Comparison of ENCODE assay signal across 20 cellular contexts in genomic region chr2:106117347-106117746, GRCh38.
DNase-seq lines count a peak whose midpoint lies in the region; ATAC-seq, FAIRE-seq and TF ChIP-seq lines count a peak whose summit lies in the region.
"Had no signal": no experiment of that assay in that cellular context is flagged by ENCODE, and none has a peak within 500 bp of the region (broad histone marks: within the 10 kb centered on the region; RNA-seq: fewer than 3 reads in every experiment).

No MANE protein-coding gene starts in this region.

- H2AFZ ChIP-seq in mammary epithelial cell (ENCODE audit: low read depth, low read length), result no peak overlapping the region

- in situ Hi-C loops in mammary epithelial cell (cut with MboI; ENCODE audit: low sequenced_read_pairs in 2 of 2), result loop anchor here in 1 of 2 donors (25.0 kb wide), 2 partner anchors 345 to 420 kb away; partner anchors contain the start of gene RGPD3

- H3K4me3 Mint-ChIP-seq in CD4-positive, CD25-positive, alpha-beta regulatory T cell, result no peak overlapping the region
- no peak overlapping the region for H3K4me3 Mint-ChIP-seq in CD8-positive, alpha-beta T cell
- H3K4me3 Mint-ChIP-seq: B cell had no signal

- no peak for TF ChIP-seq POLR2A in H54 (IDR thresholded peaks at IDR 0.05; ENCODE audit: low read depth, low read length)

- TF ChIP-seq CTCF in psoas muscle (IDR thresholded peaks at IDR 0.05) (no peak), mammary epithelial cell (conservative IDR thresholded peaks at IDR 0.05 in 1 of 2, IDR thresholded peaks at IDR 0.05 in 1 of 2; ENCODE audit: extremely low read depth in 1 of 2, insufficient read depth in 1 of 2, low read depth in 1 of 2, low read length in 2 of 2) (no peak)
- no peak for TF ChIP-seq CTCF in CD8-positive, alpha-beta T cell (IDR thresholded peaks at IDR 0.05)

- H3K79me2 ChIP-seq in mammary epithelial cell (ENCODE audit: insufficient read depth, low read length), result no peaks in the 10 kb centered on the region

- H3K9ac ChIP-seq in mammary epithelial cell (ENCODE audit: insufficient read depth, low read length), result no peak overlapping the region

- POLR2A ChIA-PET in CD8-positive, alpha-beta T cell (lab: Charles Lee), result no interaction called here

- dilution Hi-C loops in mammary epithelial cell (cut with HindIII; ENCODE audit: low sequenced_read_pairs), result loop anchor here (25.0 kb wide), 2 partner anchors 245 to 420 kb away; no protein-coding TSS in a partner anchor

- H3K4me1 ChIP-seq in CD4-positive, CD25-positive, alpha-beta regulatory T cell (ENCODE audit: control insufficient read depth, insufficient read depth, low read length, poor library complexity, severe bottlenecking), result peaks cover 7% of the 10 kb centered on the region
- H3K4me1 ChIP-seq in psoas muscle, result peaks cover 29% of the 10 kb centered on the region
- no peaks in the 10 kb centered on the region for H3K4me1 ChIP-seq in CD8-positive, alpha-beta T cell (ENCODE audit: insufficient read depth, low read length)
- peaks cover 14% of the 10 kb centered on the region for H3K4me1 ChIP-seq in mammary epithelial cell (ENCODE audit: insufficient read depth, low read length)

- H3K4me2 ChIP-seq in mammary epithelial cell (ENCODE audit: insufficient read depth, low read depth, low read length), result no peak overlapping the region

- no peak overlapping the region for H3K4me3 ChIP-seq in CD4-positive, CD25-positive, alpha-beta regulatory T cell (ENCODE audit: low read depth, low read length)
- H3K4me3 ChIP-seq in psoas muscle (peak overlapping the region; percentile 12), mammary epithelial cell (replicated peaks in 1 of 3; ENCODE audit: insufficient read depth in 1 of 3, low read depth in 2 of 3, low read length in 3 of 3) (no peak overlapping the region)
- H3K4me3 ChIP-seq in CD8-positive, alpha-beta T cell (ENCODE audit: low read depth, low read length), result no peak overlapping the region

- peaks cover 6 to 37% (median 17%) of the 10 kb centered on the region in 4 donors for H3K4me1 Mint-ChIP-seq in CD4-positive, CD25-positive, alpha-beta regulatory T cell
- H3K4me1 Mint-ChIP-seq in CD8-positive, alpha-beta T cell (ENCODE audit: low read depth), result peaks cover 13% of the 10 kb centered on the region

- no peaks in the 10 kb centered on the region for H3K27me3 Mint-ChIP-seq in CD4-positive, CD25-positive, alpha-beta regulatory T cell
- H3K27me3 Mint-ChIP-seq in CD8-positive, alpha-beta T cell (ENCODE audit: low read depth), result no peaks in the 10 kb centered on the region
- H3K27me3 Mint-ChIP-seq: B cell had no signal

- BruUV-seq in mammary epithelial cell (replicated peaks; lab: Mats Ljungman, UMichigan), result no TSS peak

- H3K27me3 ChIP-seq in CD4-positive, CD25-positive, alpha-beta regulatory T cell (ENCODE audit: control insufficient read depth, insufficient read depth, low read length), result no peaks in the 10 kb centered on the region
- H3K27me3 ChIP-seq in psoas muscle (ENCODE audit: insufficient read depth in 3 of 3, low read length in 2 of 3), result no peaks in the 10 kb centered on the region
- no peaks in the 10 kb centered on the region for H3K27me3 ChIP-seq in CD8-positive, alpha-beta T cell (ENCODE audit: insufficient read depth, low read length)
- H3K27me3 ChIP-seq in mammary epithelial cell (ENCODE audit: insufficient read depth, low read length), result no peaks in the 10 kb centered on the region

- no peaks in the 10 kb centered on the region for H3K9me3 ChIP-seq in CD4-positive, CD25-positive, alpha-beta regulatory T cell (ENCODE audit: control insufficient read depth in 2 of 2, low read length in 2 of 2)
- H3K9me3 ChIP-seq in psoas muscle, result no peaks in the 10 kb centered on the region
- no peaks in the 10 kb centered on the region for H3K9me3 ChIP-seq in CD8-positive, alpha-beta T cell (ENCODE audit: low read length)
- no peaks in the 10 kb centered on the region for H3K9me3 ChIP-seq in mammary epithelial cell (replicated peaks; ENCODE audit: insufficient read depth, low read length)

- H3K36me3 Mint-ChIP-seq in CD4-positive, CD25-positive, alpha-beta regulatory T cell, result peaks cover 35% of the 10 kb centered on the region
- peaks cover 93% of the 10 kb centered on the region for H3K36me3 Mint-ChIP-seq in CD8-positive, alpha-beta T cell

- DNase-seq in CD4-positive, CD25-positive, alpha-beta regulatory T cell, result no peak
- DNase-seq in cerebellum (ENCODE audit: low spot score) (peak; percentile 31), left ventricle myocardium superior (no peak), psoas muscle (no peak), H54 (ENCODE audit: insufficient read length, low spot score) (no peak), medulla oblongata (ENCODE audit: extremely low spot score) (no peak), mammary epithelial cell (no peak)
- no peak for DNase-seq in CD8-positive, alpha-beta T cell
- DNase-seq: DMS53, H7, IMR-90, NCI-H1417, NCI-H187, NCI-H2227 treated with DMSO at 0.1 percent for 48 hours, NCI-H510A treated with DMSO at 0.1 percent for 48 hours, NCI-H774, OCI-M1, SIG-M5 had no signal

- no peaks in the 10 kb centered on the region for H4K20me1 ChIP-seq in mammary epithelial cell (ENCODE audit: insufficient read depth, low read length)

- no peak for FAIRE-seq in H54 (lab: Jason Lieb, UNC)
- FAIRE-seq: HTR-8/SVneo had no signal

- no peak overlapping the region for H3K27ac ChIP-seq in CD4-positive, CD25-positive, alpha-beta regulatory T cell (ENCODE audit: insufficient read depth, low read length, poor library complexity, severe bottlenecking)
- H3K27ac ChIP-seq in psoas muscle (peak overlapping the region; percentile 90), mammary epithelial cell (ENCODE audit: insufficient read depth, low read depth, low read length) (no peak overlapping the region)
- H3K27ac ChIP-seq in CD8-positive, alpha-beta T cell (ENCODE audit: low read depth, low read length), result no peak overlapping the region

- H3K9me3 Mint-ChIP-seq in CD4-positive, CD25-positive, alpha-beta regulatory T cell, result no peaks in the 10 kb centered on the region
- no peaks in the 10 kb centered on the region for H3K9me3 Mint-ChIP-seq in CD8-positive, alpha-beta T cell

- WGBS in psoas muscle, 3 donors, result 20 to 45% (median 41%) methylated on average over 5 of the region's 5 CpGs
- WGBS in mammary epithelial cell (ENCODE audit: low coverage, missing lambda C conversion rate), result 100% methylated on average over 5 of the region's 5 CpGs

- peak overlapping the region in 2 of 3 donors; percentile 31 to 72 for H3K27ac Mint-ChIP-seq in CD4-positive, CD25-positive, alpha-beta regulatory T cell
- no peak overlapping the region for H3K27ac Mint-ChIP-seq in CD8-positive, alpha-beta T cell
- H3K27ac Mint-ChIP-seq: B cell had no signal

- no peak for ATAC-seq in CD4-positive, CD25-positive, alpha-beta regulatory T cell (ENCODE audit: low read depth in 2 of 2)
- peak; percentile 93 for ATAC-seq in left ventricle myocardium superior
- ATAC-seq in psoas muscle, result peak; percentile 91 to 98 (median 95)
- no peak for ATAC-seq in CD8-positive, alpha-beta T cell

- H3K36me3 ChIP-seq in CD4-positive, CD25-positive, alpha-beta regulatory T cell (ENCODE audit: control insufficient read depth, insufficient read depth, low read length), result peaks cover 95% of the 10 kb centered on the region
- H3K36me3 ChIP-seq in psoas muscle (ENCODE audit: insufficient read depth in 1 of 2, low read depth in 1 of 2) (peaks cover 0 to 23% of the 10 kb centered on the region in 2 donors), mammary epithelial cell (ENCODE audit: insufficient read depth, low read length) (peaks cover 4% of the 10 kb centered on the region)
- peaks cover 62% of the 10 kb centered on the region for H3K36me3 ChIP-seq in CD8-positive, alpha-beta T cell (ENCODE audit: insufficient read depth, low read length)

- CTCF ChIA-PET in CD8-positive, alpha-beta T cell (lab: Charles Lee), result no interaction called here
- CTCF ChIA-PET in mammary epithelial cell (lab: Charles Lee; ENCODE audit: low non-redundant PET), result no interaction called here

- intact Hi-C loops in left ventricle myocardium superior (cut with micrococcal nuclease), result no loop called here
- intact Hi-C loops in psoas muscle (cut with DNase I), result loop anchor here in 1 of 2 donors (5.0 kb wide), 1 partner anchor 75 kb away; the partner anchor contains the start of gene UXS1
- intact Hi-C loops in CD8-positive, alpha-beta T cell (cut with DNase I, micrococcal nuclease), result no loop called here
- intact Hi-C loops in mammary epithelial cell (cut with micrococcal nuclease), result no loop called here

Comparison
In these comparisons a context has a peak if more than half of its experiments do, and no peak if none do; other contexts are left out.
1. ATAC-seq: peak in left ventricle myocardium superior (single experiment) and psoas muscle (4 of 4); none in CD4-positive, CD25-positive, alpha-beta regulatory T cell (0 of 2) and CD8-positive, alpha-beta T cell (single experiment).